In the genomic region with DNA sequence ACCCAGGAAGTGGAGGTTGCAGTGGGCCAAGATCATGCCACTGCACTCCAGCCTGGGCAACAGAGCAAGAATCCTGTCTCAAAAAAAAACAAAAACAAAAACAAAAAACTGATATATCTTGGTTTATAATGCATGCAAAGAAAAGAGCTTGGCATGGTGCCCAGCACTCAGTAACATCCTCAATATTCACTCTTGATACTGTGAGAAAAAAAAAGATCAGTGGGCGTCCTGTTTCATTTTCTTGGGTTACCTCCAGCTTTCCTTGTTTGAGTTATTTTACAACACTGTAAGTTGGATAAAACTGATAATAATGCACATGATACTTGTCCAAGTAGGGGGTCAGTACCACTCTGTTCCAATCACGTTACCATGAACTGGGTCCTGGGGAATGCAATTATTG, we compare ENCODE assay signal across 16 cellular contexts. TPM values are rescaled to one million over a fixed set of nuclear protein-coding genes. Genes with fewer than 3 reads are reported as not detected.
A peak's percentile ranks its signal among the peaks of the same experiment; 100 is the strongest.
DNase-seq lines count a peak whose midpoint lies in the region; ATAC-seq and TF ChIP-seq lines count a peak whose summit lies in the region.
"Had no signal": no experiment of that assay in that cellular context is flagged by ENCODE, and none has a peak within 500 bp of the region (broad histone marks: within the 10 kb centered on the region; RNA-seq: fewer than 3 reads in every experiment).

No MANE protein-coding gene starts in this region.

- H3K4me1 Mint-ChIP-seq in nephron, result peaks cover 7% of the 10 kb centered on the region
- peaks cover 7% of the 10 kb centered on the region for H3K4me1 Mint-ChIP-seq in activated T-helper 2 cell treated with anti-CD3 and anti-CD28 coated beads, Interferon-gamma antibody, Interleukin-2, Interleukin-4, amounts not matched to agents 10 μg/mL and 5 μg/mL and 100 μg/mL, durations not matched to agents 14 hours and 24 hours and 36 hours (ENCODE audit: low read depth)

- H3K4me3 ChIP-seq in HEK293 (ENCODE audit: low read depth, low read length), result no peak overlapping the region
- H3K4me3 ChIP-seq: BLaER1, GM23248 had no signal

- intact Hi-C loops in activated T-helper 2 cell treated with anti-CD3 and anti-CD28 coated beads, Interferon-gamma antibody, Interleukin-2, Interleukin-4, amounts not matched to agents 10 μg/mL and 5 μg/mL and 100 μg/mL, durations not matched to agents 14 hours and 24 hours and 36 hours (cut with micrococcal nuclease), result loop anchor here (1.0 kb wide), 1 partner anchor 65 kb away; no protein-coding TSS in a partner anchor

- no peaks in the 10 kb centered on the region for H3K36me3 ChIP-seq in HEK293 (ENCODE audit: control insufficient read depth in 2 of 2, insufficient read depth in 1 of 2, low read length in 2 of 2)

- ATAC-seq in HG02981 (IDR thresholded peaks at IDR 0.05; ENCODE audit: unreplicated experiment), result no peak

- H3K4me3 Mint-ChIP-seq in nephron, result no peak overlapping the region
- no peak overlapping the region for H3K4me3 Mint-ChIP-seq in activated T-helper 2 cell treated with anti-CD3 and anti-CD28 coated beads, Interferon-gamma antibody, Interleukin-2, Interleukin-4, amounts not matched to agents 10 μg/mL and 5 μg/mL and 100 μg/mL, durations not matched to agents 14 hours and 24 hours and 36 hours (ENCODE audit: low read depth)
- H3K4me3 Mint-ChIP-seq: IgD-negative memory B cell had no signal

- no peaks in the 10 kb centered on the region for H3K9me3 Mint-ChIP-seq in nephron
- no peaks in the 10 kb centered on the region for H3K9me3 Mint-ChIP-seq in activated T-helper 2 cell treated with anti-CD3 and anti-CD28 coated beads, Interferon-gamma antibody, Interleukin-2, Interleukin-4, amounts not matched to agents 10 μg/mL and 5 μg/mL and 100 μg/mL, durations not matched to agents 14 hours and 24 hours and 36 hours
- H3K9me3 Mint-ChIP-seq: CD4-positive, CD25-positive, alpha-beta regulatory T cell; IgD-negative memory B cell had no signal

- TF ChIP-seq CTCF in HEK293 (tag by site-specific recombination; IDR thresholded peaks at IDR 0.05), result no peak
- TF ChIP-seq CTCF in VCaP (conservative IDR thresholded peaks at IDR 0.05), result no peak
- no peak for TF ChIP-seq CTCF in nephron (IDR thresholded peaks at IDR 0.05; ENCODE audit: unreplicated experiment in 3 of 3)

- H3K4me1 ChIP-seq in HEK293 (ENCODE audit: control insufficient read depth, insufficient read depth, low read length), result no peaks in the 10 kb centered on the region

- POLR2A ChIA-PET in HEK293 (lab: Yijun Ruan, JAX), result interaction anchor here (0.6 to 1.2 kb wide), 3 partner anchors 15 to 246 kb away, joined by 3 to 6 read pairs (median 3); no protein-coding TSS in a partner anchor

- H3K36me3 Mint-ChIP-seq in nephron (ENCODE audit: low read depth), result peaks cover 4% of the 10 kb centered on the region
- no peaks in the 10 kb centered on the region for H3K36me3 Mint-ChIP-seq in activated T-helper 2 cell treated with anti-CD3 and anti-CD28 coated beads, Interferon-gamma antibody, Interleukin-2, Interleukin-4, amounts not matched to agents 10 μg/mL and 5 μg/mL and 100 μg/mL, durations not matched to agents 14 hours and 24 hours and 36 hours (ENCODE audit: low read depth)
- H3K36me3 Mint-ChIP-seq: CD4-positive, CD25-positive, alpha-beta regulatory T cell; IgD-negative memory B cell had no signal

- H3K27me3 Mint-ChIP-seq in nephron (ENCODE audit: low read depth), result no peaks in the 10 kb centered on the region
- H3K27me3 Mint-ChIP-seq in activated T-helper 2 cell treated with anti-CD3 and anti-CD28 coated beads, Interferon-gamma antibody, Interleukin-2, Interleukin-4, amounts not matched to agents 10 μg/mL and 5 μg/mL and 100 μg/mL, durations not matched to agents 14 hours and 24 hours and 36 hours (ENCODE audit: low read depth), result peaks cover 2% of the 10 kb centered on the region
- H3K27me3 Mint-ChIP-seq: IgD-negative memory B cell had no signal

- H3K27ac ChIP-seq in HEK293 (ENCODE audit: extremely low read depth, low read depth, low read length) (no peak overlapping the region), VCaP (peak overlapping the region; percentile 73)
- H3K27ac ChIP-seq: BLaER1, GM23248 had no signal

- H3K9me3 ChIP-seq in HEK293 (ENCODE audit: control insufficient read depth, insufficient read depth, low read depth, low read length), result no peaks in the 10 kb centered on the region
- H3K9me3 ChIP-seq: BLaER1 had no signal

- DNase-seq in CD1c-positive myeloid dendritic cell (ENCODE audit: extremely low spot score), result peak; percentile 22
- no peak for DNase-seq in SHP77 treated with DMSO at 0.1 percent for 48 hours (lab: John Stamatoyannopoulos, UW)
- DNase-seq in AG08395 (ENCODE audit: low spot score), result no peak
- no peak for DNase-seq in activated T-helper 2 cell treated with anti-CD3 and anti-CD28 coated beads, Interferon-gamma antibody, Interleukin-2, Interleukin-4, amounts not matched to agents 10 μg/mL and 5 μg/mL and 100 μg/mL, durations not matched to agents 14 hours and 24 hours and 36 hours (ENCODE audit: low spot score)
- DNase-seq: AML-193 had no signal

- peak overlapping the region in 2 of 3 experiments; percentile 69 to 85 for H3K27ac Mint-ChIP-seq in nephron
- H3K27ac Mint-ChIP-seq in activated T-helper 2 cell treated with anti-CD3 and anti-CD28 coated beads, Interferon-gamma antibody, Interleukin-2, Interleukin-4, amounts not matched to agents 10 μg/mL and 5 μg/mL and 100 μg/mL, durations not matched to agents 14 hours and 24 hours and 36 hours, result no peak overlapping the region

- CTCF ChIA-PET in HEK293 (lab: Yijun Ruan, JAX), result interaction anchor here (0.5 to 4.3 kb wide), 50 partner anchors 9 to 841 kb away, joined by 3 to 94 read pairs (median 4); partner anchors contain the start of genes DOLK, ENDOG, KYAT1 and LRRC8A

TF ChIP-seq in HEK293, 187 proteins besides CTCF, POLR2A, EP300 and RAD21:
- no peak for TF ChIP-seq ZBTB21 (tag by site-specific recombination; IDR thresholded peaks at IDR 0.05)
- TF ChIP-seq ZNF292 (tag by site-specific recombination; IDR thresholded peaks at IDR 0.05; ENCODE audit: borderline replicate concordance, low read depth), result no peak
- TF ChIP-seq GLIS1 (tag by site-specific recombination; IDR thresholded peaks at IDR 0.05), result peak; percentile 46; the same call in 1 of the 2 replicates
TF ChIP-seq in HEK293: peak in this region for 1.

RNA-seq across cellular contexts. Expression of gene PHYHD1, which starts 7.8 kb away (rescaled TPM):
- 0.44 and 0.68 TPM in 2 replicates for total RNA-seq in activated T-helper 2 cell treated with anti-CD3 and anti-CD28 coated beads, Interferon-gamma antibody, Interleukin-2, Interleukin-4, amounts not matched to agents 10 μg/mL and 5 μg/mL and 100 μg/mL, durations not matched to agents 14 hours and 24 hours and 36 hours
- total RNA-seq: Calu3, Daoy, HT-29 had no signal

RNA-seq across cellular contexts. Expression of gene DOLK, which starts 18.8 kb away (rescaled TPM):
- 13.0 and 13.3 TPM in 2 replicates for total RNA-seq in activated T-helper 2 cell treated with anti-CD3 and anti-CD28 coated beads, Interferon-gamma antibody, Interleukin-2, Interleukin-4, amounts not matched to agents 10 μg/mL and 5 μg/mL and 100 μg/mL, durations not matched to agents 14 hours and 24 hours and 36 hours

RNA-seq across cellular contexts. Expression of gene NUP188, which starts 18.9 kb away (rescaled TPM):
- total RNA-seq in activated T-helper 2 cell treated with anti-CD3 and anti-CD28 coated beads, Interferon-gamma antibody, Interleukin-2, Interleukin-4, amounts not matched to agents 10 μg/mL and 5 μg/mL and 100 μg/mL, durations not matched to agents 14 hours and 24 hours and 36 hours, result 161 and 175 TPM in 2 replicates

RNA-seq across cellular contexts. Expression of gene LRRC8A, which starts 46.7 kb away (rescaled TPM):
- 24.9 and 25.4 TPM in 2 replicates for total RNA-seq in activated T-helper 2 cell treated with anti-CD3 and anti-CD28 coated beads, Interferon-gamma antibody, Interleukin-2, Interleukin-4, amounts not matched to agents 10 μg/mL and 5 μg/mL and 100 μg/mL, durations not matched to agents 14 hours and 24 hours and 36 hours

RNA-seq across cellular contexts. Expression of gene KYAT1, which starts 46.9 kb away (rescaled TPM):
- total RNA-seq in activated T-helper 2 cell treated with anti-CD3 and anti-CD28 coated beads, Interferon-gamma antibody, Interleukin-2, Interleukin-4, amounts not matched to agents 10 μg/mL and 5 μg/mL and 100 μg/mL, durations not matched to agents 14 hours and 24 hours and 36 hours, result 13.6 and 14.0 TPM in 2 replicates
